In genomic region chr11:34327804-34328631, GRCh38 we compare ENCODE assay signal across 14 cellular contexts. TPM values are rescaled to one million over a fixed set of nuclear protein-coding genes. Genes with fewer than 3 reads are reported as not detected.
DNase-seq lines count a peak whose midpoint lies in the region; ATAC-seq and TF ChIP-seq lines count a peak whose summit lies in the region.
"Had no signal": no experiment of that assay in that cellular context is flagged by ENCODE, and none has a peak within 500 bp of the region (broad histone marks: within the 10 kb centered on the region; RNA-seq: fewer than 3 reads in every experiment).

No MANE protein-coding gene starts in this region.

- TF ChIP-seq CTCF in VCaP (conservative IDR thresholded peaks at IDR 0.05) (no peak), left ventricle myocardium inferior (IDR thresholded peaks at IDR 0.05; ENCODE audit: borderline replicate concordance) (peak; percentile 26), progenitor cell of endocrine pancreas (IDR thresholded peaks at IDR 0.05; ENCODE audit: unreplicated experiment) (no peak)

- no peaks in the 10 kb centered on the region for H3K27me3 Mint-ChIP-seq in progenitor cell of endocrine pancreas

- no peak for ATAC-seq in stimulated activated naive CD8-positive, alpha-beta T cell treated with anti-CD3 and anti-CD28 coated beads, Interleukin-15, Interleukin-2, amounts not matched to agents 100 U/mL and 50 U/mL, for 24 hours
- ATAC-seq in HG02884 (IDR thresholded peaks at IDR 0.05; ENCODE audit: unreplicated experiment) = no peak

- DNase-seq in C1 segment of cervical spinal cord (lab: John Stamatoyannopoulos, UW) = peak in 9 of 14 donors; percentile 5 to 78 (median 44)
- peak; percentile 71 for DNase-seq in left ventricle myocardium inferior
- no peak for DNase-seq in progenitor cell of endocrine pancreas (ENCODE audit: low spot score, unreplicated experiment)
- no peak for DNase-seq in H7
- no peak for DNase-seq in stimulated activated naive CD8-positive, alpha-beta T cell treated with anti-CD3 and anti-CD28 coated beads, Interleukin-15, Interleukin-2, amounts not matched to agents 100 U/mL and 50 U/mL, for 24 hours
- no peak for DNase-seq in cortex of kidney (lab: John Stamatoyannopoulos, UW)
- DNase-seq: activated naive CD8-positive, alpha-beta T cell treated with anti-CD3 and anti-CD28 coated beads for 36 hours; EL; KBM-7; NCI-H2107; RPMI8226 had no signal

- H3K36me3 ChIP-seq in left ventricle myocardium inferior = no peaks in the 10 kb centered on the region
- no peaks in the 10 kb centered on the region for H3K36me3 ChIP-seq in H7 (replicated peaks; ENCODE audit: control insufficient read depth, insufficient read depth, low read length)

- H3K9me3 Mint-ChIP-seq in progenitor cell of endocrine pancreas (ENCODE audit: low read depth) = no peaks in the 10 kb centered on the region
- H3K9me3 Mint-ChIP-seq: activated naive CD8-positive, alpha-beta T cell treated with anti-CD3 and anti-CD28 coated beads for 36 hours had no signal

- peak overlapping the region; percentile 42 for H3K27ac Mint-ChIP-seq in progenitor cell of endocrine pancreas
- H3K27ac Mint-ChIP-seq: activated naive CD8-positive, alpha-beta T cell treated with anti-CD3 and anti-CD28 coated beads for 36 hours had no signal

- H3K9me3 ChIP-seq in left ventricle myocardium inferior (replicated peaks) = no peaks in the 10 kb centered on the region

- intact Hi-C loops in left ventricle myocardium inferior (cut with micrococcal nuclease) = no loop called here

- no peak overlapping the region for H3K4me3 Mint-ChIP-seq in progenitor cell of endocrine pancreas (ENCODE audit: low read depth)
- H3K4me3 Mint-ChIP-seq: activated naive CD8-positive, alpha-beta T cell treated with anti-CD3 and anti-CD28 coated beads for 36 hours had no signal

- peaks cover 78% of the 10 kb centered on the region for H3K4me1 ChIP-seq in left ventricle myocardium inferior

- H3K4me3 ChIP-seq in left ventricle myocardium inferior = no peak overlapping the region
- H3K4me3 ChIP-seq in H7 (ENCODE audit: insufficient read depth, low read depth, low read length) = no peak overlapping the region

- H3K4me1 Mint-ChIP-seq in progenitor cell of endocrine pancreas (ENCODE audit: low read depth) = peaks cover 20% of the 10 kb centered on the region
- H3K4me1 Mint-ChIP-seq: activated naive CD8-positive, alpha-beta T cell treated with anti-CD3 and anti-CD28 coated beads for 36 hours had no signal

- H3K27ac ChIP-seq in VCaP (peak overlapping the region; percentile 93), left ventricle myocardium inferior (replicated peaks) (peak overlapping the region; percentile 67)

- H3K27me3 ChIP-seq in left ventricle myocardium inferior (ENCODE audit: low read depth) (no peaks in the 10 kb centered on the region), H7 (ENCODE audit: control insufficient read depth, insufficient read depth, low read length) (no peaks in the 10 kb centered on the region)
- H3K27me3 ChIP-seq: dorsolateral prefrontal cortex had no signal

- H3K36me3 Mint-ChIP-seq in progenitor cell of endocrine pancreas (ENCODE audit: insufficient read depth) = no peaks in the 10 kb centered on the region
- H3K36me3 Mint-ChIP-seq: activated naive CD8-positive, alpha-beta T cell treated with anti-CD3 and anti-CD28 coated beads for 36 hours had no signal

RNA-seq across cellular contexts. Expression of gene ABTB2, which starts 29.8 kb away (rescaled TPM):
- total RNA-seq in left ventricle myocardium inferior (24.7 TPM), progenitor cell of endocrine pancreas (16.0 and 19.5 TPM in 2 replicates)
- total RNA-seq in H7 (2014; rRNA removed; shearing (Covaris generic)) = 9.3 and 12.2 TPM in 2 replicates

Comparison
In these comparisons a context has a peak if more than half of its experiments do, and no peak if none do; other contexts are left out.
1. DNase-seq: peak in C1 segment of cervical spinal cord (9 of 14) and left ventricle myocardium inferior (single experiment); none in progenitor cell of endocrine pancreas (single experiment), H7 (single experiment), stimulated activated naive CD8-positive, alpha-beta T cell treated with anti-CD3 and anti-CD28 coated beads, Interleukin-15, Interleukin-2, amounts not matched to agents 100 U/mL and 50 U/mL, for 24 hours (single experiment) and cortex of kidney (single experiment).